22 cellular contexts compared by ENCODE assay signal in the genomic region with DNA sequence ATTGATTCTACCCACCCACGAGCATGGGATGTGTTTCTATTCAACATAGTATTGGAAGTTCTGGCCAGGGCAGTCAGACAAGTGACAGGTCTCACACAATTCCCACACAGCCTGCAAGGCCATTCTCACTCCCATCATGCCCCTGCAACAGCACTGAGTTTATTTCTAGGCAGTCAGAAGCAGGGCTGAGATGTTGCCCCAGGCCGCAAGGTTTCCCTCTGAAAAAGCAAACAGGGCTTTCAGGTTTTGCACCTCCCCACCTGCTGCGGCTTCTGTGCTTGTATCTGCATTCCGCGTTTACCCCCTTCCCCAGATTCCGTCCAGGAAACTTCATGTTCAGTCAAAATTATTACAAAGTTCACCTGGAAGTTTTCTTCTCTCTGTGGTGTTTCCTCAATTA. TPM values are rescaled to one million over a fixed set of nuclear protein-coding genes. Genes with fewer than 3 reads are reported as not detected.
"Had no signal": no experiment of that assay in that cellular context is flagged by ENCODE, and none has a peak within 500 bp of the region (broad histone marks: within the 10 kb centered on the region; RNA-seq: fewer than 3 reads in every experiment).

No MANE protein-coding gene starts in this region.

- ATAC-seq: foreskin keratinocyte; naive thymus-derived CD4-positive, alpha-beta T cell; psoas muscle; sciatic nerve; stimulated activated memory B cell treated with anti-CD40 and anti-IgM and Interleukin-4, amounts not matched to agents 10 μg/mL and 1 μg/mL and 100 μg/mL, for 72 hours had no signal

- H3K4me1 ChIP-seq: colonic mucosa, foreskin keratinocyte, psoas muscle, spleen, tibial artery had no signal

- H3K4me2 ChIP-seq: hepatocyte had no signal

- H2AFZ ChIP-seq: hepatocyte had no signal

- H3K79me2 ChIP-seq: hepatocyte had no signal

- H3K27ac ChIP-seq: colonic mucosa, foreskin keratinocyte, hepatocyte, neutrophil, psoas muscle, spleen, tibial artery had no signal

- H3K9me3 ChIP-seq: colonic mucosa, neutrophil, psoas muscle, spleen, tibial artery had no signal

- H3K4me3 ChIP-seq: colonic mucosa, hepatocyte, psoas muscle, spleen, tibial artery had no signal

- DNase-seq: colonic mucosa; dermis blood vessel endothelial cell; erythroblast; foreskin keratinocyte; head of caudate nucleus; left colon; naive thymus-derived CD4-positive, alpha-beta T cell; nephron progenitor cell; psoas muscle; retina; spleen; stimulated activated CD4-positive, alpha-beta T cell treated with anti-CD3 and anti-CD28 coated beads, Interleukin-15, amount 100 ng/mL, for 24 hours; stimulated activated CD4-positive, alpha-beta T cell treated with anti-CD3 and anti-CD28 coated beads, Interleukin-1b, Interleukin-23, amount 100 ng/mL, for 48 hours; stimulated activated CD4-positive, alpha-beta T cell treated with anti-CD3 and anti-CD28 coated beads, Interleukin-4, amount 100 ng/mL, for 24 hours; tibial artery had no signal

- H3K27me3 ChIP-seq: colonic mucosa, hepatocyte, spleen, tibial artery had no signal

- H3K36me3 ChIP-seq: colonic mucosa, neutrophil, spleen, tibial artery had no signal

RNA-seq across cellular contexts. Expression of a gene that starts 9.4 kb away (rescaled TPM):
- total RNA-seq: dermis blood vessel endothelial cell, endothelial cell of umbilical vein, foreskin keratinocyte, kidney epithelial cell, lung microvascular endothelial cell had no signal
- polyA plus RNA-seq: endothelial cell of umbilical vein; foreskin keratinocyte; naive thymus-derived CD4-positive, alpha-beta T cell had no signal
